24 cellular contexts compared by ENCODE assay signal in the genomic region with DNA sequence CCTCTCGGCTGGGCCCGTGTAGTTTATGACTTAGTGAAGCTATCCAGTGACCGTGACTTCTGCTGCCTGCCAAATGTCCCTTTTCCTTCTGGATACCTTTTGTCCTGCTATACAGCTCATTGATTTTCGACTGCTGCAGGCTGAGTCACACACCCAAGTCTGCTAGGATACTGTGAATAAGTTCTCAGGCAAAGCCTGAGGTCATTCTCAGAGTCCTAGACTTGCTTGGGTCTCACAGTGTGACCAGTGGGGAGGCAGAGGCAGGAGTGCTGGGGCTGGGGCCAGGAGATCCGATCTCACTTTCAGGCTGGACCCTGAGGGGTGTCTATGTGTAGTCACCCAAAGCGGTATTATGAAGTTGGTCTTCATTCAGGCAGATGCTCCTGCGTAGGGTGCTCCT.
DNase-seq lines count a peak whose midpoint lies in the region; ATAC-seq, FAIRE-seq and TF ChIP-seq lines count a peak whose summit lies in the region.
"Had no signal": no experiment of that assay in that cellular context is flagged by ENCODE, and none has a peak within 500 bp of the region (broad histone marks: within the 10 kb centered on the region; RNA-seq: fewer than 3 reads in every experiment).

No MANE protein-coding gene starts in this region.

- H3K4me3 ChIP-seq in epithelial cell of proximal tubule (ENCODE audit: low read depth, low read length) = no peak overlapping the region
- H3K4me3 ChIP-seq: GM12878, smooth muscle cell, thyroid gland had no signal

- FAIRE-seq in GM12892 (lab: Jason Lieb, UNC) = peak; percentile 38

- ATAC-seq in GM19463 (IDR thresholded peaks at IDR 0.05; ENCODE audit: unreplicated experiment) (no peak), GM19023 (IDR thresholded peaks at IDR 0.05; ENCODE audit: unreplicated experiment) (no peak)
- ATAC-seq: activated T-cell treated with anti-CD3 and anti-CD28 coated beads, Interleukin-2, amount 50 U/mL, for 4 hours had no signal

- no peak for TF ChIP-seq POLR2A in GM12892 (IDR thresholded peaks at IDR 0.05; ENCODE audit: low read depth, low read length)

- DNase-seq in GM12892 (ENCODE audit: insufficient read length) (no peak), HK-2 (ENCODE audit: unreplicated experiment) (peak; percentile 63), epithelial cell of proximal tubule (ENCODE audit: low read depth) (peak; percentile 87), renal cortical epithelial cell (ENCODE audit: low read depth) (peak; percentile 94), HuH-7.5 (ENCODE audit: low spot score) (no peak)
- DNase-seq: activated CD8-positive, alpha-beta memory T cell treated with anti-CD3 and anti-CD28 coated beads for 24 hours; activated naive CD4-positive, alpha-beta T cell treated with anti-CD3 and anti-CD28 coated beads for 36 hours; activated T-cell treated with anti-CD3 and anti-CD28 coated beads, Interleukin-2, amount 50 U/mL, for 4 hours; amniotic stem cell; CD4-positive, alpha-beta memory T cell; central memory CD4-positive, alpha-beta T cell; GOT3; immature natural killer cell; NCI-H187 treated with DMSO at 0.1 percent for 48 hours; NCI-H2227 treated with DMSO at 0.1 percent for 48 hours; NCI-H748 treated with DMSO at 0.1 percent for 48 hours; SHP77 treated with DMSO at 0.1 percent for 48 hours; stimulated activated naive CD4-positive, alpha-beta T cell; T-cell; thyroid gland had no signal

- TF ChIP-seq CTCF in epithelial cell of proximal tubule (conservative IDR thresholded peaks at IDR 0.05; ENCODE audit: low read depth, low read length) = no peak

Comparison
In these comparisons a context has a peak if more than half of its experiments do, and no peak if none do; other contexts are left out.
1. DNase-seq: peak in HK-2 (single experiment), epithelial cell of proximal tubule (single experiment) and renal cortical epithelial cell (single experiment); none in GM12892 (single experiment) and HuH-7.5 (single experiment).